In genomic region chr19:4913996-4914735, GRCh38 we compare ENCODE assay signal across 11 cellular contexts. TPM values are rescaled to one million over a fixed set of nuclear protein-coding genes. Genes with fewer than 3 reads are reported as not detected.
A peak's percentile ranks its signal among the peaks of the same experiment; 100 is the strongest.
DNase-seq lines count a peak whose midpoint lies in the region; ATAC-seq and TF ChIP-seq lines count a peak whose summit lies in the region.
"Had no signal": no experiment of that assay in that cellular context is flagged by ENCODE, and none has a peak within 500 bp of the region (broad histone marks: within the 10 kb centered on the region; RNA-seq: fewer than 3 reads in every experiment).

No MANE protein-coding gene starts in this region.

- H3K27ac ChIP-seq in breast epithelium = no peak overlapping the region
- H3K27ac ChIP-seq in lower lobe of right lung = no peak overlapping the region
- H3K27ac ChIP-seq in thymus (ENCODE audit: low read depth) = no peak overlapping the region

- peaks cover 26% of the 10 kb centered on the region for H3K4me1 Mint-ChIP-seq in MCF 10A (ENCODE audit: insufficient read depth, unreplicated experiment)

- H3K36me3 ChIP-seq in breast epithelium = no peaks in the 10 kb centered on the region
- H3K36me3 ChIP-seq in lower lobe of right lung = no peaks in the 10 kb centered on the region
- H3K36me3 ChIP-seq in thymus (ENCODE audit: control insufficient read depth, insufficient read depth) = peaks cover 9% of the 10 kb centered on the region

- H3K36me3 Mint-ChIP-seq in MCF 10A (ENCODE audit: insufficient read depth, unreplicated experiment) = peaks cover 26% of the 10 kb centered on the region

- H3K4me3 Mint-ChIP-seq in MCF 10A (ENCODE audit: unreplicated experiment) = peak overlapping the region; percentile 60

- peaks cover 15 to 17% of the 10 kb centered on the region in 2 donors for H3K4me1 ChIP-seq in breast epithelium
- H3K4me1 ChIP-seq in lower lobe of right lung = peaks cover 27% of the 10 kb centered on the region
- peaks cover 40% of the 10 kb centered on the region for H3K4me1 ChIP-seq in thymus (ENCODE audit: control insufficient read depth, insufficient read depth, low read length)

- TF ChIP-seq CTCF in MCF 10A (IDR thresholded peaks at IDR 0.05; ENCODE audit: unreplicated experiment) (no peak), breast epithelium (IDR thresholded peaks at IDR 0.05) (no peak), lower lobe of right lung (IDR thresholded peaks at IDR 0.05) (no peak)

- ATAC-seq in lower lobe of right lung = no peak
- ATAC-seq in HG02798 (IDR thresholded peaks at IDR 0.05; ENCODE audit: poor library complexity, unreplicated experiment) = no peak

- CTCF ChIA-PET in MCF 10A (lab: Yijun Ruan, JAX) = interaction anchor here (0.6 to 4.5 kb wide), 9 partner anchors 12 to 991 kb away, joined by 3 to 86 read pairs (median 3); partner anchors contain the start of gene FEM1A

- no peaks in the 10 kb centered on the region for H3K27me3 ChIP-seq in breast epithelium
- peaks cover 5% of the 10 kb centered on the region for H3K27me3 ChIP-seq in lower lobe of right lung (ENCODE audit: low read depth)
- no peaks in the 10 kb centered on the region for H3K27me3 ChIP-seq in thymus (ENCODE audit: control insufficient read depth, insufficient read depth)
- H3K27me3 ChIP-seq: BE2C had no signal

- H3K4me3 ChIP-seq in breast epithelium = no peak overlapping the region
- H3K4me3 ChIP-seq in lower lobe of right lung = peak overlapping the region; percentile 36
- peak overlapping the region; percentile 71 for H3K4me3 ChIP-seq in thymus (ENCODE audit: low read length)

- H3K27me3 Mint-ChIP-seq in MCF 10A (ENCODE audit: insufficient read depth, unreplicated experiment) = no peaks in the 10 kb centered on the region

- no peaks in the 10 kb centered on the region for H3K9me3 ChIP-seq in breast epithelium
- no peaks in the 10 kb centered on the region for H3K9me3 ChIP-seq in lower lobe of right lung
- H3K9me3 ChIP-seq in thymus (ENCODE audit: control insufficient read depth) = no peaks in the 10 kb centered on the region
- H3K9me3 ChIP-seq: BE2C had no signal

- DNase-seq in MCF 10A (ENCODE audit: unreplicated experiment) (peak; percentile 44), breast epithelium (ENCODE audit: low spot score in 2 of 2) (no peak), lower lobe of right lung (no peak), KG1 (lab: John Stamatoyannopoulos, UW) (no peak), midbrain (lab: John Stamatoyannopoulos, UW) (no peak)
- DNase-seq in activated T-cell treated with anti-CD3 and anti-CD28 coated beads, Interleukin-2, amount 50 U/mL, for 48 hours = peak; percentile 53 to 58
- DNase-seq: BE2C, Right ventricle myocardium superior had no signal

- BruUV-seq in MCF 10A (replicated peaks; lab: Mats Ljungman, UMichigan) = no TSS peak

- intact Hi-C loops in MCF 10A (cut with micrococcal nuclease) (loop anchor here (5.0 to 10.0 kb wide), 2 partner anchors 58 to 189 kb away; partner anchors contain the start of gene DPP9), breast epithelium (cut with DNase I; ENCODE audit: low total_unique reads) (no loop called here), lower lobe of right lung (cut with DNase I) (no loop called here)

- WGBS in thymus = 77% methylated on average over 24 of the region's 24 CpGs

- TF ChIP-seq POLR2A in breast epithelium (IDR thresholded peaks at IDR 0.05) = no peak

- POLR2A ChIA-PET in MCF 10A (lab: Yijun Ruan, JAX) = interaction anchor here (0.7 to 5.8 kb wide), 7 partner anchors 35 to 709 kb away, joined by 3 to 85 read pairs (median 3); partner anchors contain the start of genes KDM4B, PLIN3, SAFB and SAFB2

- H3K9me3 Mint-ChIP-seq in MCF 10A (ENCODE audit: unreplicated experiment) = no peaks in the 10 kb centered on the region

- H3K27ac Mint-ChIP-seq in MCF 10A (ENCODE audit: low read depth, unreplicated experiment) = peak overlapping the region; percentile 87

RNA-seq across cellular contexts. Expression of gene UHRF1, which starts 4.9 kb away (rescaled TPM):
- total RNA-seq in MCF 10A (2022) (11.2 and 16.0 TPM in 2 replicates), breast epithelium (under 1 TPM; 0.32 to 0.66 (median 0.44) TPM), lower lobe of right lung (1.3 TPM)
- polyA plus RNA-seq in thymus = 4.3 TPM

RNA-seq across cellular contexts. Expression of gene ARRDC5, which starts 11.5 kb away (rescaled TPM):
- total RNA-seq in MCF 10A (2022) (not detected in 2 replicates), breast epithelium (under 1 TPM in 1 of 3 donors, not detected in 2; 0.64 TPM), lower lobe of right lung (0.83 TPM)
- polyA plus RNA-seq in thymus = 3.0 TPM
- total RNA-seq: frontal cortex, Right ventricle myocardium superior had no signal

RNA-seq across cellular contexts. Expression of gene PLIN3, which starts 46.7 kb away (rescaled TPM):
- total RNA-seq in MCF 10A (2022) (64.3 and 71.7 TPM in 2 replicates), breast epithelium (10 to 100 TPM; 50.1 to 77.3 (median 53.8) TPM), lower lobe of right lung (44.5 TPM)
- polyA plus RNA-seq in thymus = 45.8 TPM

RNA-seq across cellular contexts. Expression of gene KDM4B, which starts 54.7 kb away (rescaled TPM):
- 34.4 and 36.3 TPM in 2 replicates for total RNA-seq in MCF 10A (2022)
- 10 to 100 TPM; 25.0 to 55.3 (median 40.3) TPM for total RNA-seq in breast epithelium
- total RNA-seq in lower lobe of right lung = 40.3 TPM
- polyA plus RNA-seq in thymus = 24.6 TPM

Comparison
In these comparisons a context has a peak if more than half of its experiments do, and no peak if none do; other contexts are left out.
1. DNase-seq: peak in MCF 10A (single experiment) and activated T-cell treated with anti-CD3 and anti-CD28 coated beads, Interleukin-2, amount 50 U/mL, for 48 hours (2 of 2); none in breast epithelium (0 of 2), lower lobe of right lung (single experiment), KG1 (single experiment) and midbrain (single experiment).
2. H3K4me3 ChIP-seq: peak in lower lobe of right lung (single experiment) and thymus (single experiment); none in breast epithelium (0 of 3).